Comparison of ENCODE assay signal across 1 cellular context in the genomic region with DNA sequence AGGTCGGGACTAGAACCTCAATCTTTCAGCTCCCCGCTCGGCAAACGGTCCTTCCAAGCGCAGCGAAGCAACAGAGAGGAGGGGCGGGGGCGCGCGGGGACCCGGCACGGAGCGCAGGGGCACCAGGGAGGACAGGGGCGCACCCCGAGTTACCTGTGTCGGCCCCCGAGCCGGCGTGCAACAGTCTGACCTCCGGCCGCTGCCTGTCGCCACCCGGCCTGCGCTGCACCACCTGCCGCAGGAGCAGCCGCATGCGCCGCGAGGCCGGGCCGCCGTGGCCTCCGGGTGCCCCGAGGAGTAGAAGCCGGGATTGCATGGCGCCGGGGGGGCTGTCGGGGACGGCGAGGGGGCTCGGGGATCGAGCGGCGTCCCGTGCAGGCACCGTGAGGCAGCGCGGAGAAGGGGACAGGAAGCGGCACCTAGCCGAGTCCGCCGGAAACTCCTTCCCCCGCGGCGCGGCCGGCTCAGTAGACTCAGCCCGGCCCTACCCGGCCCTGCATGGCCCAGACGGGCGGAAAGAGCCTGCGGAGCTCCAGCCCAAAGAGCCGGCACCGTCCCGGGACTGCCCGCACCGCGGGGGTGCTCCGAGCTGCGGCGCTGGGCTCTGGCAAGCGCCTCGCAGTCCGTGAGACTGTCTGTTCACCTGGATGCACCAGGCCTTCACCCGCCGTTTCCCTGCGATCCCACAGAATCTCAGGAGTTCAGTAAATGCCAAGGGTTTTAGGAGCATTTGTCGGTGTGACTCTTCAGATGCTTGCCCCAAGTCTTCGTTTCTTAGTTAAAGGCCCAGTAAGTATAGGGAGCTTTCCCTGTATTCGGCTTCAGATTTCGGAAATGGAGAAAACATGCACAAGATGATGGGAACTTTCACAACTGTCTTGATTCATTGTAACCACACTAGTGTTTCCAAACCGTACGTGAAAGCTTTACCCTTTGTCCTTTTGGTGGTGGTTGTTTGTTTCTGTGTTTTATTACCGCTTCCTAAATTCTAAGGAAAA.
TF ChIP-seq lines count a peak whose summit lies in the region.

A gene (minus strand): TSS at position 410 of the 998 bp plus-strand sequence. CDS start 94 bp downstream, at position 316.

TF ChIP-seq in GM12878, 131 proteins besides CTCF, POLR2A, EP300 and RAD21 (continued from another document and continues in another):
- TF ChIP-seq, protein P1, sequence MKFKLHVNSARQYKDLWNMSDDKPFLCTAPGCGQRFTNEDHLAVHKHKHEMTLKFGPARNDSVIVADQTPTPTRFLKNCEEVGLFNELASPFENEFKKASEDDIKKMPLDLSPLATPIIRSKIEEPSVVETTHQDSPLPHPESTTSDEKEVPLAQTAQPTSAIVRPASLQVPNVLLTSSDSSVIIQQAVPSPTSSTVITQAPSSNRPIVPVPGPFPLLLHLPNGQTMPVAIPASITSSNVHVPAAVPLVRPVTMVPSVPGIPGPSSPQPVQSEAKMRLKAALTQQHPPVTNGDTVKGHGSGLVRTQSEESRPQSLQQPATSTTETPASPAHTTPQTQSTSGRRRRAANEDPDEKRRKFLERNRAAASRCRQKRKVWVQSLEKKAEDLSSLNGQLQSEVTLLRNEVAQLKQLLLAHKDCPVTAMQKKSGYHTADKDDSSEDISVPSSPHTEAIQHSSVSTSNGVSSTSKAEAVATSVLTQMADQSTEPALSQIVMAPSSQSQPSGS (IDR thresholded peaks at IDR 0.05; ENCODE audit: low read length): no peak; the same call in 1 of the 2 replicates
- TF ChIP-seq IKZF2 (IDR thresholded peaks at IDR 0.05) (peak; percentile 36 to 46), RAD51 (IDR thresholded peaks at IDR 0.05) (no peak), SREBF1 (IDR thresholded peaks at IDR 0.05; ENCODE audit: low read length) (no peak), RCOR1 (conservative IDR thresholded peaks at IDR 0.05; ENCODE audit: low read depth, low read length) (no peak), MTA3 (IDR thresholded peaks at IDR 0.05; ENCODE audit: borderline replicate concordance, low read length) (no peak), SUZ12 (IDR thresholded peaks at IDR 0.05; ENCODE audit: unreplicated experiment) (no peak), BHLHE40 (IDR thresholded peaks at IDR 0.05; ENCODE audit: borderline replicate concordance in 1 of 2, low read depth in 2 of 2, low read length in 1 of 2) (peak; percentile 71 to 94; a peak in 3 of 4 replicates), RBBP5 (conservative IDR thresholded peaks at IDR 0.05) (peak; percentile 88; the same call in 1 of the 2 replicates), SREBF2 (IDR thresholded peaks at IDR 0.05; ENCODE audit: low read length) (0 out of 2 replicates have a peak, but pooled peaks have one; percentile 30), NR2C1 (IDR thresholded peaks at IDR 0.05) (peak; percentile 43), SPI1 (IDR thresholded peaks at IDR 0.05; ENCODE audit: borderline replicate concordance, insufficient read depth, low read depth, low read length) (no peak), ZZZ3 (IDR thresholded peaks at IDR 0.05; ENCODE audit: control insufficient read depth, insufficient read length, low read depth) (no peak), HCFC1 (IDR thresholded peaks at IDR 0.05; ENCODE audit: low read length) (peak; percentile 69), MEF2A (IDR thresholded peaks at IDR 0.05; ENCODE audit: insufficient read depth, low read depth, low read length) (0 out of 2 replicates have a peak, but pooled peaks have one; percentile 31), KAT2A (conservative IDR thresholded peaks at IDR 0.05; ENCODE audit: control insufficient read depth, low read depth, low read length) (no peak), CREM (IDR thresholded peaks at IDR 0.05; ENCODE audit: low read depth) (0 out of 2 replicates have a peak, but pooled peaks have one; percentile 26), PML (IDR thresholded peaks at IDR 0.05; ENCODE audit: low read length) (peak; percentile 74; the same call in 1 of the 2 replicates), IRF4 (IDR thresholded peaks at IDR 0.05; ENCODE audit: low read depth, low read length) (0 out of 2 replicates have a peak, but pooled peaks have one; percentile 41), YY1 (IDR thresholded peaks at IDR 0.05; ENCODE audit: low read depth, low read length) (peak; percentile 88; the same call in 1 of the 2 replicates), MYC (IDR thresholded peaks at IDR 0.05; ENCODE audit: insufficient read depth, insufficient read length, insufficient replicate concordance, low read length, severe bottlenecking) (peak; percentile 63)
- TF ChIP-seq, protein P2, sequence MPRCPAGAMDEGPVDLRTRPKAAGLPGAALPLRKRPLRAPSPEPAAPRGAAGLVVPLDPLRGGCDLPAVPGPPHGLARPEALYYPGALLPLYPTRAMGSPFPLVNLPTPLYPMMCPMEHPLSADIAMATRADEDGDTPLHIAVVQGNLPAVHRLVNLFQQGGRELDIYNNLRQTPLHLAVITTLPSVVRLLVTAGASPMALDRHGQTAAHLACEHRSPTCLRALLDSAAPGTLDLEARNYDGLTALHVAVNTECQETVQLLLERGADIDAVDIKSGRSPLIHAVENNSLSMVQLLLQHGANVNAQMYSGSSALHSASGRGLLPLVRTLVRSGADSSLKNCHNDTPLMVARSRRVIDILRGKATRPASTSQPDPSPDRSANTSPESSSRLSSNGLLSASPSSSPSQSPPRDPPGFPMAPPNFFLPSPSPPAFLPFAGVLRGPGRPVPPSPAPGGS (IDR thresholded peaks at IDR 0.05; ENCODE audit: borderline replicate concordance, insufficient read depth, low read depth, low read length, poor library complexity, severe bottlenecking): peak; percentile 54
- TF ChIP-seq, protein P3, sequence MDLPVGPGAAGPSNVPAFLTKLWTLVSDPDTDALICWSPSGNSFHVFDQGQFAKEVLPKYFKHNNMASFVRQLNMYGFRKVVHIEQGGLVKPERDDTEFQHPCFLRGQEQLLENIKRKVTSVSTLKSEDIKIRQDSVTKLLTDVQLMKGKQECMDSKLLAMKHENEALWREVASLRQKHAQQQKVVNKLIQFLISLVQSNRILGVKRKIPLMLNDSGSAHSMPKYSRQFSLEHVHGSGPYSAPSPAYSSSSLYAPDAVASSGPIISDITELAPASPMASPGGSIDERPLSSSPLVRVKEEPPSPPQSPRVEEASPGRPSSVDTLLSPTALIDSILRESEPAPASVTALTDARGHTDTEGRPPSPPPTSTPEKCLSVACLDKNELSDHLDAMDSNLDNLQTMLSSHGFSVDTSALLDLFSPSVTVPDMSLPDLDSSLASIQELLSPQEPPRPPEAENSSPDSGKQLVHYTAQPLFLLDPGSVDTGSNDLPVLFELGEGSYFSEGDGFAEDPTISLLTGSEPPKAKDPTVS (IDR thresholded peaks at IDR 0.05; ENCODE audit: low read depth, low read length): no peak
- TF ChIP-seq, protein P4, sequence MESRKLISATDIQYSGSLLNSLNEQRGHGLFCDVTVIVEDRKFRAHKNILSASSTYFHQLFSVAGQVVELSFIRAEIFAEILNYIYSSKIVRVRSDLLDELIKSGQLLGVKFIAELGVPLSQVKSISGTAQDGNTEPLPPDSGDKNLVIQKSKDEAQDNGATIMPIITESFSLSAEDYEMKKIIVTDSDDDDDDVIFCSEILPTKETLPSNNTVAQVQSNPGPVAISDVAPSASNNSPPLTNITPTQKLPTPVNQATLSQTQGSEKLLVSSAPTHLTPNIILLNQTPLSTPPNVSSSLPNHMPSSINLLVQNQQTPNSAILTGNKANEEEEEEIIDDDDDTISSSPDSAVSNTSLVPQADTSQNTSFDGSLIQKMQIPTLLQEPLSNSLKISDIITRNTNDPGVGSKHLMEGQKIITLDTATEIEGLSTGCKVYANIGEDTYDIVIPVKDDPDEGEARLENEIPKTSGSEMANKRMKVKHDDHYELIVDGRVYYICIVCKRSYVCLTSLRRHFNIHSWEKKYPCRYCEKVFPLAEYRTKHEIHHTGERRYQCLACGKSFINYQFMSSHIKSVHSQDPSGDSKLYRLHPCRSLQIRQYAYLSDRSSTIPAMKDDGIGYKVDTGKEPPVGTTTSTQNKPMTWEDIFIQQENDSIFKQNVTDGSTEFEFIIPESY (IDR thresholded peaks at IDR 0.05): 0 out of 2 replicates have a peak, but pooled peaks have one; percentile 37
- TF ChIP-seq, protein P5, sequence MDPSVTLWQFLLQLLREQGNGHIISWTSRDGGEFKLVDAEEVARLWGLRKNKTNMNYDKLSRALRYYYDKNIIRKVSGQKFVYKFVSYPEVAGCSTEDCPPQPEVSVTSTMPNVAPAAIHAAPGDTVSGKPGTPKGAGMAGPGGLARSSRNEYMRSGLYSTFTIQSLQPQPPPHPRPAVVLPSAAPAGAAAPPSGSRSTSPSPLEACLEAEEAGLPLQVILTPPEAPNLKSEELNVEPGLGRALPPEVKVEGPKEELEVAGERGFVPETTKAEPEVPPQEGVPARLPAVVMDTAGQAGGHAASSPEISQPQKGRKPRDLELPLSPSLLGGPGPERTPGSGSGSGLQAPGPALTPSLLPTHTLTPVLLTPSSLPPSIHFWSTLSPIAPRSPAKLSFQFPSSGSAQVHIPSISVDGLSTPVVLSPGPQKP (IDR thresholded peaks at IDR 0.05; ENCODE audit: low read depth, low read length): peak; percentile 78
- TF ChIP-seq, protein P6, sequence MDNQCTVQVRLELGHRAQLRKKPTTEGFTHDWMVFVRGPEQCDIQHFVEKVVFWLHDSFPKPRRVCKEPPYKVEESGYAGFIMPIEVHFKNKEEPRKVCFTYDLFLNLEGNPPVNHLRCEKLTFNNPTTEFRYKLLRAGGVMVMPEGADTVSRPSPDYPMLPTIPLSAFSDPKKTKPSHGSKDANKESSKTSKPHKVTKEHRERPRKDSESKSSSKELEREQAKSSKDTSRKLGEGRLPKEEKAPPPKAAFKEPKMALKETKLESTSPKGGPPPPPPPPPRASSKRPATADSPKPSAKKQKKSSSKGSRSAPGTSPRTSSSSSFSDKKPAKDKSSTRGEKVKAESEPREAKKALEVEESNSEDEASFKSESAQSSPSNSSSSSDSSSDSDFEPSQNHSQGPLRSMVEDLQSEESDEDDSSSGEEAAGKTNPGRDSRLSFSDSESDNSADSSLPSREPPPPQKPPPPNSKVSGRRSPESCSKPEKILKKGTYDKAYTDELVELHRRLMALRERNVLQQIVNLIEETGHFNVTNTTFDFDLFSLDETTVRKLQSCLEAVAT (IDR thresholded peaks at IDR 0.05): 0 out of 2 replicates have a peak, but pooled peaks have one; percentile 20
- TF ChIP-seq, protein P7, sequence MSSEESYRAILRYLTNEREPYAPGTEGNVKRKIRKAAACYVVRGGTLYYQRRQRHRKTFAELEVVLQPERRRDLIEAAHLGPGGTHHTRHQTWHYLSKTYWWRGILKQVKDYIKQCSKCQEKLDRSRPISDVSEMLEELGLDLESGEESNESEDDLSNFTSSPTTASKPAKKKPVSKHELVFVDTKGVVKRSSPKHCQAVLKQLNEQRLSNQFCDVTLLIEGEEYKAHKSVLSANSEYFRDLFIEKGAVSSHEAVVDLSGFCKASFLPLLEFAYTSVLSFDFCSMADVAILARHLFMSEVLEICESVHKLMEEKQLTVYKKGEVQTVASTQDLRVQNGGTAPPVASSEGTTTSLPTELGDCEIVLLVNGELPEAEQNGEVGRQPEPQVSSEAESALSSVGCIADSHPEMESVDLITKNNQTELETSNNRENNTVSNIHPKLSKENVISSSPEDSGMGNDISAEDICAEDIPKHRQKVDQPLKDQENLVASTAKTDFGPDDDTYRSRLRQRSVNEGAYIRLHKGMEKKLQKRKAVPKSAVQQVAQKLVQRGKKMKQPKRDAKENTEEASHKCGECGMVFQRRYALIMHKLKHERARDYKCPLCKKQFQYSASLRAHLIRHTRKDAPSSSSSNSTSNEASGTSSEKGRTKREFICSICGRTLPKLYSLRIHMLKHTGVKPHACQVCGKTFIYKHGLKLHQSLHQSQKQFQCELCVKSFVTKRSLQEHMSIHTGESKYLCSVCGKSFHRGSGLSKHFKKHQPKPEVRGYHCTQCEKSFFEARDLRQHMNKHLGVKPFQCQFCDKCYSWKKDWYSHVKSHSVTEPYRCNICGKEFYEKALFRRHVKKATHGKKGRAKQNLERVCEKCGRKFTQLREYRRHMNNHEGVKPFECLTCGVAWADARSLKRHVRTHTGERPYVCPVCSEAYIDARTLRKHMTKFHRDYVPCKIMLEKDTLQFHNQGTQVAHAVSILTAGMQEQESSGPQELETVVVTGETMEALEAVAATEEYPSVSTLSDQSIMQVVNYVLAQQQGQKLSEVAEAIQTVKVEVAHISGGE (CRISPR knock-in tag; IDR thresholded peaks at IDR 0.05): peak; percentile 90
- TF ChIP-seq, protein P8, sequence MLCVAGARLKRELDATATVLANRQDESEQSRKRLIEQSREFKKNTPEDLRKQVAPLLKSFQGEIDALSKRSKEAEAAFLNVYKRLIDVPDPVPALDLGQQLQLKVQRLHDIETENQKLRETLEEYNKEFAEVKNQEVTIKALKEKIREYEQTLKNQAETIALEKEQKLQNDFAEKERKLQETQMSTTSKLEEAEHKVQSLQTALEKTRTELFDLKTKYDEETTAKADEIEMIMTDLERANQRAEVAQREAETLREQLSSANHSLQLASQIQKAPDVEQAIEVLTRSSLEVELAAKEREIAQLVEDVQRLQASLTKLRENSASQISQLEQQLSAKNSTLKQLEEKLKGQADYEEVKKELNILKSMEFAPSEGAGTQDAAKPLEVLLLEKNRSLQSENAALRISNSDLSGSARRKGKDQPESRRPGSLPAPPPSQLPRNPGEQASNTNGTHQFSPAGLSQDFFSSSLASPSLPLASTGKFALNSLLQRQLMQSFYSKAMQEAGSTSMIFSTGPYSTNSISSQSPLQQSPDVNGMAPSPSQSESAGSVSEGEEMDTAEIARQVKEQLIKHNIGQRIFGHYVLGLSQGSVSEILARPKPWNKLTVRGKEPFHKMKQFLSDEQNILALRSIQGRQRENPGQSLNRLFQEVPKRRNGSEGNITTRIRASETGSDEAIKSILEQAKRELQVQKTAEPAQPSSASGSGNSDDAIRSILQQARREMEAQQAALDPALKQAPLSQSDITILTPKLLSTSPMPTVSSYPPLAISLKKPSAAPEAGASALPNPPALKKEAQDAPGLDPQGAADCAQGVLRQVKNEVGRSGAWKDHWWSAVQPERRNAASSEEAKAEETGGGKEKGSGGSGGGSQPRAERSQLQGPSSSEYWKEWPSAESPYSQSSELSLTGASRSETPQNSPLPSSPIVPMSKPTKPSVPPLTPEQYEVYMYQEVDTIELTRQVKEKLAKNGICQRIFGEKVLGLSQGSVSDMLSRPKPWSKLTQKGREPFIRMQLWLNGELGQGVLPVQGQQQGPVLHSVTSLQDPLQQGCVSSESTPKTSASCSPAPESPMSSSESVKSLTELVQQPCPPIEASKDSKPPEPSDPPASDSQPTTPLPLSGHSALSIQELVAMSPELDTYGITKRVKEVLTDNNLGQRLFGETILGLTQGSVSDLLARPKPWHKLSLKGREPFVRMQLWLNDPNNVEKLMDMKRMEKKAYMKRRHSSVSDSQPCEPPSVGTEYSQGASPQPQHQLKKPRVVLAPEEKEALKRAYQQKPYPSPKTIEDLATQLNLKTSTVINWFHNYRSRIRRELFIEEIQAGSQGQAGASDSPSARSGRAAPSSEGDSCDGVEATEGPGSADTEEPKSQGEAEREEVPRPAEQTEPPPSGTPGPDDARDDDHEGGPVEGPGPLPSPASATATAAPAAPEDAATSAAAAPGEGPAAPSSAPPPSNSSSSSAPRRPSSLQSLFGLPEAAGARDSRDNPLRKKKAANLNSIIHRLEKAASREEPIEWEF (IDR thresholded peaks at IDR 0.05; ENCODE audit: insufficient replicate concordance, low read depth, low read length): no peak
